ENCODE assay signal across 1 cellular context in the genomic region with DNA sequence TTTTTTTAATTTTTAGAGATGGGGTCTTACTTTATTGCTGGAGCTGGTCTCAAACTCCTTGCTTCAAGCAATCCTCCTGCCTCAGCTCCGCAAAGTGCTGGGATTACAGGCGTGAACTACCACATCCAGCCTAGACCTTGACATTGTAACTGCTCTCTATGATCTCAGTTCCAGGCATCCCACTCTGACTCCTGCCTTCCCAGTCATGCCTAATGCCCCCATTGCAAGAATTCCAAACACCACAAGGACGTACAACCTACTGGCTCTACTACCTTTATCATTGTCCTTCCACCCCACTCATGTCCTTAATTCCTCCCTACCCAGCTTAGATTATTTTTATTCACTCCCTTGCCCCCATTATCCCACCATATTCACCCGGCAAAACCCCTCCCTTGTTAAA.
TF ChIP-seq lines count a peak whose summit lies in the region.

No MANE protein-coding gene starts in this region.

TF ChIP-seq in HepG2, 621 proteins besides CTCF, POLR2A, EP300 and RAD21:
- TF ChIP-seq ZNF17 (CRISPR knock-in tag; IDR thresholded peaks at IDR 0.05) (no peak), ZNF296 (CRISPR knock-in tag; conservative IDR thresholded peaks at IDR 0.05) (no peak), TCF7 (IDR thresholded peaks at IDR 0.05; ENCODE audit: low read depth) (no peak), ZFY (CRISPR knock-in tag; IDR thresholded peaks at IDR 0.05) (no peak), KAT7 (CRISPR knock-in tag; IDR thresholded peaks at IDR 0.05; ENCODE audit: borderline replicate concordance) (no peak), CEBPG (CRISPR knock-in tag; IDR thresholded peaks at IDR 0.05) (no peak), PPARG (CRISPR knock-in tag; conservative IDR thresholded peaks at IDR 0.05) (no peak), ZSCAN31 (CRISPR knock-in tag; IDR thresholded peaks at IDR 0.05; ENCODE audit: low read depth) (no peak), SNAI1 (CRISPR knock-in tag; IDR thresholded peaks at IDR 0.05; ENCODE audit: borderline replicate concordance) (no peak), CBX2 (IDR thresholded peaks at IDR 0.05; ENCODE audit: low read depth, low read length) (no peak), CBX2 (CRISPR knock-in tag; IDR thresholded peaks at IDR 0.05; ENCODE audit: low read depth) (no peak), BRD4 (CRISPR knock-in tag; IDR thresholded peaks at IDR 0.05) (no peak)
- TF ChIP-seq, protein P1, sequence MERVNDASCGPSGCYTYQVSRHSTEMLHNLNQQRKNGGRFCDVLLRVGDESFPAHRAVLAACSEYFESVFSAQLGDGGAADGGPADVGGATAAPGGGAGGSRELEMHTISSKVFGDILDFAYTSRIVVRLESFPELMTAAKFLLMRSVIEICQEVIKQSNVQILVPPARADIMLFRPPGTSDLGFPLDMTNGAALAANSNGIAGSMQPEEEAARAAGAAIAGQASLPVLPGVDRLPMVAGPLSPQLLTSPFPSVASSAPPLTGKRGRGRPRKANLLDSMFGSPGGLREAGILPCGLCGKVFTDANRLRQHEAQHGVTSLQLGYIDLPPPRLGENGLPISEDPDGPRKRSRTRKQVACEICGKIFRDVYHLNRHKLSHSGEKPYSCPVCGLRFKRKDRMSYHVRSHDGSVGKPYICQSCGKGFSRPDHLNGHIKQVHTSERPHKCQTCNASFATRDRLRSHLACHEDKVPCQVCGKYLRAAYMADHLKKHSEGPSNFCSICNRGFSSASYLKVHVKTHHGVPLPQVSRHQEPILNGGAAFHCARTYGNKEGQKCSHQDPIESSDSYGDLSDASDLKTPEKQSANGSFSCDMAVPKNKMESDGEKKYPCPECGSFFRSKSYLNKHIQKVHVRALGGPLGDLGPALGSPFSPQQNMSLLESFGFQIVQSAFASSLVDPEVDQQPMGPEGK (CRISPR knock-in tag; IDR thresholded peaks at IDR 0.05), result no peak
- TF ChIP-seq, protein P2, sequence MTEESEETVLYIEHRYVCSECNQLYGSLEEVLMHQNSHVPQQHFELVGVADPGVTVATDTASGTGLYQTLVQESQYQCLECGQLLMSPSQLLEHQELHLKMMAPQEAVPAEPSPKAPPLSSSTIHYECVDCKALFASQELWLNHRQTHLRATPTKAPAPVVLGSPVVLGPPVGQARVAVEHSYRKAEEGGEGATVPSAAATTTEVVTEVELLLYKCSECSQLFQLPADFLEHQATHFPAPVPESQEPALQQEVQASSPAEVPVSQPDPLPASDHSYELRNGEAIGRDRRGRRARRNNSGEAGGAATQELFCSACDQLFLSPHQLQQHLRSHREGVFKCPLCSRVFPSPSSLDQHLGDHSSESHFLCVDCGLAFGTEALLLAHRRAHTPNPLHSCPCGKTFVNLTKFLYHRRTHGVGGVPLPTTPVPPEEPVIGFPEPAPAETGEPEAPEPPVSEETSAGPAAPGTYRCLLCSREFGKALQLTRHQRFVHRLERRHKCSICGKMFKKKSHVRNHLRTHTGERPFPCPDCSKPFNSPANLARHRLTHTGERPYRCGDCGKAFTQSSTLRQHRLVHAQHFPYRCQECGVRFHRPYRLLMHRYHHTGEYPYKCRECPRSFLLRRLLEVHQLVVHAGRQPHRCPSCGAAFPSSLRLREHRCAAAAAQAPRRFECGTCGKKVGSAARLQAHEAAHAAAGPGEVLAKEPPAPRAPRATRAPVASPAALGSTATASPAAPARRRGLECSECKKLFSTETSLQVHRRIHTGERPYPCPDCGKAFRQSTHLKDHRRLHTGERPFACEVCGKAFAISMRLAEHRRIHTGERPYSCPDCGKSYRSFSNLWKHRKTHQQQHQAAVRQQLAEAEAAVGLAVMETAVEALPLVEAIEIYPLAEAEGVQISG (CRISPR knock-in tag; IDR thresholded peaks at IDR 0.05), result no peak
